ENCODE assay signal across 13 cellular contexts in genomic region chr9:125484632-125485282, GRCh38.
DNase-seq lines count a peak whose midpoint lies in the region; ATAC-seq, FAIRE-seq and TF ChIP-seq lines count a peak whose summit lies in the region.
"Had no signal": no experiment of that assay in that cellular context is flagged by ENCODE, and none has a peak within 500 bp of the region (broad histone marks: within the 10 kb centered on the region; RNA-seq: fewer than 3 reads in every experiment).

No MANE protein-coding gene starts in this region.

- no peak for TF ChIP-seq EP300 in transverse colon (IDR thresholded peaks at IDR 0.05; ENCODE audit: low read depth)

- ATAC-seq in lower lobe of right lung: peak; percentile 31 to 61
- ATAC-seq in stimulated activated naive B cell treated with anti-CD40 and anti-IgM and Interleukin-4, amounts not matched to agents 10 μg/mL and 1 μg/mL and 100 μg/mL, for 72 hours (replicated peaks): no peak
- ATAC-seq: foreskin keratinocyte; HCT116; naive thymus-derived CD4-positive, alpha-beta T cell had no signal

- no peak overlapping the region for H3K27ac ChIP-seq in endothelial cell of umbilical vein (ENCODE audit: insufficient read depth, low read depth, low read length)
- no peak overlapping the region for H3K27ac ChIP-seq in lower lobe of right lung
- peak overlapping the region; percentile 49 to 67 (median 56) for H3K27ac ChIP-seq in transverse colon
- H3K27ac ChIP-seq: foreskin keratinocyte had no signal

- CTCF ChIA-PET in endothelial cell of umbilical vein (lab: Charles Lee): interaction anchor here (0.7 to 1.8 kb wide), 6 partner anchors 8 to 203 kb away, joined by 3 to 6 read pairs (median 4); no protein-coding TSS in a partner anchor

- H3K27me3 ChIP-seq in endothelial cell of umbilical vein (ENCODE audit: control insufficient read depth in 2 of 2, insufficient read depth in 2 of 2, low read length in 2 of 2): no peaks in the 10 kb centered on the region
- H3K27me3 ChIP-seq in lower lobe of right lung (ENCODE audit: low read depth): no peaks in the 10 kb centered on the region
- no peaks in the 10 kb centered on the region for H3K27me3 ChIP-seq in transverse colon
- H3K27me3 ChIP-seq: foreskin keratinocyte had no signal

- H3K4me3 ChIP-seq in endothelial cell of umbilical vein (replicated peaks in 1 of 3; ENCODE audit: insufficient read depth in 1 of 3, low read depth in 1 of 3, low read length in 3 of 3): no peak overlapping the region
- H3K4me3 ChIP-seq in lower lobe of right lung: no peak overlapping the region
- H3K4me3 ChIP-seq in transverse colon: no peak overlapping the region

- dilution Hi-C loops in endothelial cell of umbilical vein (cut with MboI; ENCODE audit: extremely low pct_ligation_motif_present, low sequenced_read_pairs): no loop called here

- TF ChIP-seq CTCF in endothelial cell of umbilical vein (IDR thresholded peaks at IDR 0.05; ENCODE audit: extremely low read depth in 1 of 2, insufficient read depth in 1 of 2, low read depth in 1 of 2, low read length in 2 of 2): no peak
- no peak for TF ChIP-seq CTCF in lower lobe of right lung (IDR thresholded peaks at IDR 0.05)
- no peak for TF ChIP-seq CTCF in transverse colon (IDR thresholded peaks at IDR 0.05)
- TF ChIP-seq CTCF in GM10266 (IDR thresholded peaks at IDR 0.05; ENCODE audit: control insufficient read depth, insufficient read depth, low read depth, missing control alignments): no peak

- peaks cover 3 to 6% of the 10 kb centered on the region in 2 donors for H3K4me1 Mint-ChIP-seq in stimulated activated naive B cell treated with anti-CD40 and anti-IgM and Interleukin-4, amounts not matched to agents 10 μg/mL and 1 μg/mL and 100 μg/mL, for 72 hours
- H3K4me1 Mint-ChIP-seq in T-helper 2 cell treated with Interferon-gamma antibody and Interleukin-4, amounts not matched to agents 5 μg/mL and 100 μg/mL, for 36 hours (ENCODE audit: low read depth): no peaks in the 10 kb centered on the region

- intact Hi-C loops in endothelial cell of umbilical vein (cut with micrococcal nuclease): no loop called here
- intact Hi-C loops in lower lobe of right lung (cut with DNase I): no loop called here
- intact Hi-C loops in transverse colon (cut with DNase I; ENCODE audit: low total_unique reads): no loop called here

- no peaks in the 10 kb centered on the region for H3K9me3 Mint-ChIP-seq in stimulated activated naive B cell treated with anti-CD40 and anti-IgM and Interleukin-4, amounts not matched to agents 10 μg/mL and 1 μg/mL and 100 μg/mL, for 72 hours
- H3K9me3 Mint-ChIP-seq in T-helper 2 cell treated with Interferon-gamma antibody and Interleukin-4, amounts not matched to agents 5 μg/mL and 100 μg/mL, for 36 hours: no peaks in the 10 kb centered on the region
- H3K9me3 Mint-ChIP-seq: naive thymus-derived CD4-positive, alpha-beta T cell had no signal

- no peaks in the 10 kb centered on the region for H3K27me3 Mint-ChIP-seq in stimulated activated naive B cell treated with anti-CD40 and anti-IgM and Interleukin-4, amounts not matched to agents 10 μg/mL and 1 μg/mL and 100 μg/mL, for 72 hours
- H3K27me3 Mint-ChIP-seq in T-helper 2 cell treated with Interferon-gamma antibody and Interleukin-4, amounts not matched to agents 5 μg/mL and 100 μg/mL, for 36 hours (ENCODE audit: low read depth): no peaks in the 10 kb centered on the region
- H3K27me3 Mint-ChIP-seq: naive thymus-derived CD4-positive, alpha-beta T cell had no signal

- H3K27ac Mint-ChIP-seq in stimulated activated naive B cell treated with anti-CD40 and anti-IgM and Interleukin-4, amounts not matched to agents 10 μg/mL and 1 μg/mL and 100 μg/mL, for 72 hours: no peak overlapping the region
- no peak overlapping the region for H3K27ac Mint-ChIP-seq in T-helper 2 cell treated with Interferon-gamma antibody and Interleukin-4, amounts not matched to agents 5 μg/mL and 100 μg/mL, for 36 hours

- H4K20me1 ChIP-seq in endothelial cell of umbilical vein (replicated peaks; ENCODE audit: control insufficient read depth, extremely low read depth, insufficient read depth, low read length): no peaks in the 10 kb centered on the region

- no peaks in the 10 kb centered on the region for H3K79me2 ChIP-seq in endothelial cell of umbilical vein (ENCODE audit: control insufficient read depth, insufficient read depth, low read length)

- H3K4me1 ChIP-seq in endothelial cell of umbilical vein (ENCODE audit: control insufficient read depth, extremely low read depth, insufficient read depth, low read length) (no peaks in the 10 kb centered on the region), lower lobe of right lung (peaks cover 26% of the 10 kb centered on the region), transverse colon (peaks cover 0 to 23% (median 4%) of the 10 kb centered on the region in 4 donors)
- H3K4me1 ChIP-seq: foreskin keratinocyte had no signal

- no peak overlapping the region for H2AFZ ChIP-seq in endothelial cell of umbilical vein (ENCODE audit: low read depth, low read length)

- in situ Hi-C loops in transverse colon (cut with MboI; ENCODE audit: low pct_ligation_motif_present in 1 of 4, low pct_unique_long_range_greater_than_20kb in 1 of 4, low sequenced_read_pairs in 3 of 4): no loop called here

- DNase-seq in HS-5 (ENCODE audit: low read depth) (peak; percentile 37), endothelial cell of umbilical vein (ENCODE audit: low read depth, low spot score) (peak; percentile 59), lower lobe of right lung (no peak), transverse colon (no peak), GM10266 (ENCODE audit: extremely low spot score) (no peak)
- DNase-seq in stimulated activated naive B cell treated with anti-CD40 and anti-IgM and Interleukin-4, amounts not matched to agents 10 μg/mL and 1 μg/mL and 100 μg/mL, for 72 hours: no peak
- no peak for DNase-seq in T-helper 2 cell treated with Interferon-gamma antibody and Interleukin-4, amounts not matched to agents 5 μg/mL and 100 μg/mL, for 36 hours (ENCODE audit: low spot score)
- DNase-seq: activated naive CD4-positive, alpha-beta T cell treated with anti-CD3 and anti-CD28 coated beads, Interleukin-2, amount 50 U/mL, for 16 hours; DMS153; naive thymus-derived CD4-positive, alpha-beta T cell; NCI-H146 had no signal

- no TSS peak for BruUV-seq in endothelial cell of umbilical vein (replicated peaks; lab: Mats Ljungman, UMichigan)

- H3K4me3 Mint-ChIP-seq in stimulated activated naive B cell treated with anti-CD40 and anti-IgM and Interleukin-4, amounts not matched to agents 10 μg/mL and 1 μg/mL and 100 μg/mL, for 72 hours: no peak overlapping the region
- no peak overlapping the region for H3K4me3 Mint-ChIP-seq in T-helper 2 cell treated with Interferon-gamma antibody and Interleukin-4, amounts not matched to agents 5 μg/mL and 100 μg/mL, for 36 hours
- H3K4me3 Mint-ChIP-seq: naive thymus-derived CD4-positive, alpha-beta T cell had no signal

- no peak overlapping the region for H3K9ac ChIP-seq in endothelial cell of umbilical vein (replicated peaks; ENCODE audit: extremely low read depth, insufficient read depth, low read length)

- no peak for TF ChIP-seq POLR2A in endothelial cell of umbilical vein (IDR thresholded peaks at IDR 0.05; ENCODE audit: low read depth, low read length)
- no peak for TF ChIP-seq POLR2A in transverse colon (IDR thresholded peaks at IDR 0.05)

- peaks cover 39 to 61% of the 10 kb centered on the region in 2 donors for H3K36me3 Mint-ChIP-seq in stimulated activated naive B cell treated with anti-CD40 and anti-IgM and Interleukin-4, amounts not matched to agents 10 μg/mL and 1 μg/mL and 100 μg/mL, for 72 hours
- peaks cover 5% of the 10 kb centered on the region for H3K36me3 Mint-ChIP-seq in T-helper 2 cell treated with Interferon-gamma antibody and Interleukin-4, amounts not matched to agents 5 μg/mL and 100 μg/mL, for 36 hours (ENCODE audit: low read depth)

- POLR2A ChIA-PET in endothelial cell of umbilical vein (lab: Charles Lee): no interaction called here

- no peak overlapping the region for H3K4me2 ChIP-seq in endothelial cell of umbilical vein (ENCODE audit: insufficient read depth, low read length)

- H3K36me3 ChIP-seq in endothelial cell of umbilical vein (ENCODE audit: control insufficient read depth in 2 of 2, extremely low read depth in 1 of 2, insufficient read depth in 2 of 2, low read length in 2 of 2) (peaks cover 0 to 2% of the 10 kb centered on the region in 2 experiments), lower lobe of right lung (peaks cover 21% of the 10 kb centered on the region), transverse colon (peaks cover 0 to 5% (median 0%) of the 10 kb centered on the region in 4 donors)

- WGBS in transverse colon (ENCODE audit: low coverage in 1 of 2), 2 donors: 62 to 79% methylated on average over 5 to 6 of the region's 6 CpGs

- peak; percentile 67 for FAIRE-seq in endothelial cell of umbilical vein (lab: Jason Lieb, UNC)

- H3K9me3 ChIP-seq in endothelial cell of umbilical vein (replicated peaks; ENCODE audit: control insufficient read depth, insufficient read depth, low read length) (no peaks in the 10 kb centered on the region), lower lobe of right lung (no peaks in the 10 kb centered on the region), transverse colon (no peaks in the 10 kb centered on the region)

- no peaks in the 10 kb centered on the region for H3K9me1 ChIP-seq in endothelial cell of umbilical vein (replicated peaks; ENCODE audit: control insufficient read depth, extremely low read depth, insufficient read depth, low read length)

TF ChIP-seq in endothelial cell of umbilical vein, 7 proteins besides CTCF, POLR2A, EP300 and RAD21:
- no peak for TF ChIP-seq POLR2AphosphoS5 (IDR thresholded peaks at IDR 0.05; ENCODE audit: insufficient read depth, low read depth, low read length)
- TF ChIP-seq MAX (IDR thresholded peaks at IDR 0.05; ENCODE audit: insufficient read depth, insufficient read length): no peak
- no peak for TF ChIP-seq EZH2 (IDR thresholded peaks at IDR 0.05; ENCODE audit: borderline replicate concordance, low read depth, low read length, severe bottlenecking)
- no peak for TF ChIP-seq MYC (IDR thresholded peaks at IDR 0.05; ENCODE audit: low read depth, low read length)
- TF ChIP-seq GATA2 (IDR thresholded peaks at IDR 0.05; ENCODE audit: insufficient read depth, insufficient read length, low read depth, low read length): no peak
- no peak for TF ChIP-seq JUN (IDR thresholded peaks at IDR 0.05; ENCODE audit: borderline replicate concordance, insufficient read depth, insufficient read length, low read depth)
- no peak for TF ChIP-seq FOS (IDR thresholded peaks at IDR 0.05; ENCODE audit: borderline replicate concordance, insufficient read depth, low read length)
TF ChIP-seq in endothelial cell of umbilical vein: peak in this region for 0.

Comparison
In these comparisons a context has a peak if more than half of its experiments do, and no peak if none do; other contexts are left out.
1. DNase-seq: peak in HS-5 (single experiment) and endothelial cell of umbilical vein (single experiment); none in lower lobe of right lung (single experiment), transverse colon (single experiment), stimulated activated naive B cell treated with anti-CD40 and anti-IgM and Interleukin-4, amounts not matched to agents 10 μg/mL and 1 μg/mL and 100 μg/mL, for 72 hours (single experiment), GM10266 (single experiment) and T-helper 2 cell treated with Interferon-gamma antibody and Interleukin-4, amounts not matched to agents 5 μg/mL and 100 μg/mL, for 36 hours (single experiment).
2. H3K27ac ChIP-seq: peak in transverse colon (4 of 4); none in endothelial cell of umbilical vein (single experiment) and lower lobe of right lung (single experiment).
3. ATAC-seq: peak in lower lobe of right lung (2 of 2); none in stimulated activated naive B cell treated with anti-CD40 and anti-IgM and Interleukin-4, amounts not matched to agents 10 μg/mL and 1 μg/mL and 100 μg/mL, for 72 hours (0 of 2).